9 cellular contexts compared by ENCODE assay signal in genomic region chr1:159011701-159012100, GRCh38. TPM values are rescaled to one million over a fixed set of nuclear protein-coding genes. Genes with fewer than 3 reads are reported as not detected.
DNase-seq lines count a peak whose midpoint lies in the region; ATAC-seq and TF ChIP-seq lines count a peak whose summit lies in the region.
"Had no signal": no experiment of that assay in that cellular context is flagged by ENCODE, and none has a peak within 500 bp of the region (broad histone marks: within the 10 kb centered on the region; RNA-seq: fewer than 3 reads in every experiment).

No MANE protein-coding gene starts in this region.

- H2AK5ac ChIP-seq in trophoblast cell (ENCODE audit: low read length), result no peak overlapping the region

- no peak for DNase-seq in GM12865 (ENCODE audit: low read depth)
- no peak for DNase-seq in SK-N-MC (ENCODE audit: low read depth, low spot score)
- DNase-seq in epithelial cell of esophagus (ENCODE audit: low read depth), result no peak
- DNase-seq in occipital lobe (lab: John Stamatoyannopoulos, UW), result no peak
- DNase-seq in trophoblast cell, result no peak
- DNase-seq: NCI-H1436 had no signal

- H2BK12ac ChIP-seq in trophoblast cell (ENCODE audit: low read length), result no peak overlapping the region

- no peak overlapping the region for H2BK120ac ChIP-seq in trophoblast cell (ENCODE audit: insufficient read depth, low read length, poor library complexity)

- peak overlapping the region; percentile 99 for H3K4me3 ChIP-seq in GM12865 (ENCODE audit: low read depth, low read length)
- H3K4me3 ChIP-seq in SK-N-MC, result peak overlapping the region; percentile 41
- H3K4me3 ChIP-seq in epithelial cell of esophagus (ENCODE audit: low read length), result peak overlapping the region; percentile 86
- H3K4me3 ChIP-seq in skeletal muscle tissue (ENCODE audit: low read length in 3 of 3), result peak overlapping the region in 1 of 3 donors; percentile 82
- no peak overlapping the region for H3K4me3 ChIP-seq in trophoblast cell (ENCODE audit: low read depth, low read length)

- H3K14ac ChIP-seq in trophoblast cell (ENCODE audit: low read length), result no peak overlapping the region

- TF ChIP-seq CTCF in GM12865 (IDR thresholded peaks at IDR 0.05; ENCODE audit: insufficient read depth, low read depth, low read length, missing control alignments) (no peak), epithelial cell of esophagus (IDR thresholded peaks at IDR 0.05; ENCODE audit: insufficient read depth, low read depth, low read length, missing control alignments) (no peak)

- no peaks in the 10 kb centered on the region for H3K79me1 ChIP-seq in trophoblast cell (ENCODE audit: low read length)

- peaks cover 3 to 14% (median 7%) of the 10 kb centered on the region in 3 donors for H3K4me1 ChIP-seq in skeletal muscle tissue (ENCODE audit: control insufficient read depth in 3 of 3, insufficient read depth in 3 of 3, low read length in 3 of 3)
- H3K4me1 ChIP-seq in trophoblast cell (ENCODE audit: control insufficient read depth in 1 of 2, insufficient read depth in 2 of 2, low read length in 2 of 2), result no peaks in the 10 kb centered on the region

- no peak overlapping the region for H3K4ac ChIP-seq in trophoblast cell (ENCODE audit: low read depth, low read length)

- H4K91ac ChIP-seq in trophoblast cell (ENCODE audit: low read depth, low read length), result no peak overlapping the region

- no peak overlapping the region for H2AFZ ChIP-seq in trophoblast cell (ENCODE audit: insufficient read depth, low read length, poor library complexity)

- H3K9me3 ChIP-seq in SK-N-MC (ENCODE audit: low read depth, low read length), result no peaks in the 10 kb centered on the region
- H3K9me3 ChIP-seq in skeletal muscle tissue (ENCODE audit: control insufficient read depth in 3 of 3, low read length in 3 of 3), result no peaks in the 10 kb centered on the region
- no peaks in the 10 kb centered on the region for H3K9me3 ChIP-seq in trophoblast cell (ENCODE audit: insufficient read depth, low read depth, low read length)

- no peak overlapping the region for H4K12ac ChIP-seq in trophoblast cell (ENCODE audit: low read depth, low read length)

- H3K4me2 ChIP-seq in trophoblast cell (ENCODE audit: low read length), result no peak overlapping the region

- no peaks in the 10 kb centered on the region for H3K27me3 ChIP-seq in skeletal muscle tissue (ENCODE audit: control insufficient read depth in 3 of 3, insufficient read depth in 3 of 3, low read length in 3 of 3)
- H3K27me3 ChIP-seq in trophoblast cell (ENCODE audit: insufficient read depth, low read length), result no peaks in the 10 kb centered on the region

- no peak overlapping the region for H3K18ac ChIP-seq in trophoblast cell (ENCODE audit: low read length)

- H3K27ac ChIP-seq in SK-N-MC, result no peak overlapping the region
- peak overlapping the region; percentile 72 for H3K27ac ChIP-seq in skeletal muscle tissue (ENCODE audit: low read depth, low read length)
- no peak overlapping the region for H3K27ac ChIP-seq in trophoblast cell (ENCODE audit: low read depth, low read length)

- H3K9ac ChIP-seq in SK-N-MC (ENCODE audit: insufficient read length) (peak overlapping the region; percentile 95), skeletal muscle tissue (ENCODE audit: low read depth in 1 of 3, low read length in 3 of 3) (peak overlapping the region in 2 of 3 donors; percentile 27 to 54), trophoblast cell (ENCODE audit: low read length) (no peak overlapping the region)

- no peak overlapping the region for H4K8ac ChIP-seq in trophoblast cell (ENCODE audit: low read depth, low read length)

- H3K23ac ChIP-seq in trophoblast cell (ENCODE audit: low read length), result no peak overlapping the region

- no peak for ATAC-seq in HG03175 (IDR thresholded peaks at IDR 0.05; ENCODE audit: unreplicated experiment)
- ATAC-seq in GM21381 (IDR thresholded peaks at IDR 0.05; ENCODE audit: unreplicated experiment), result no peak

- H3K79me2 ChIP-seq in trophoblast cell (ENCODE audit: control insufficient read depth, insufficient read depth, low read length, poor library complexity), result no peaks in the 10 kb centered on the region

- H3K36me3 ChIP-seq in SK-N-MC (ENCODE audit: insufficient read depth, low read length), result peaks cover 25% of the 10 kb centered on the region
- peaks cover 0 to 11% (median 0%) of the 10 kb centered on the region in 3 donors for H3K36me3 ChIP-seq in skeletal muscle tissue (ENCODE audit: control insufficient read depth in 3 of 3, insufficient read depth in 3 of 3, low read length in 3 of 3)
- H3K36me3 ChIP-seq in trophoblast cell (ENCODE audit: control insufficient read depth in 1 of 2, insufficient read depth in 2 of 2, low read length in 2 of 2), result no peaks in the 10 kb centered on the region

- H2BK5ac ChIP-seq in trophoblast cell (ENCODE audit: low read depth, low read length, poor library complexity), result no peak overlapping the region

RNA-seq across cellular contexts. Expression of gene IFI16, which starts 2.0 kb away (rescaled TPM):
- 16.2 TPM for total RNA-seq in skeletal muscle tissue
- total RNA-seq in occipital lobe, result 23.4 TPM
- 4.9 and 5.5 TPM in 2 replicates for polyA plus RNA-seq in trophoblast cell (2013)
